In the genomic region with DNA sequence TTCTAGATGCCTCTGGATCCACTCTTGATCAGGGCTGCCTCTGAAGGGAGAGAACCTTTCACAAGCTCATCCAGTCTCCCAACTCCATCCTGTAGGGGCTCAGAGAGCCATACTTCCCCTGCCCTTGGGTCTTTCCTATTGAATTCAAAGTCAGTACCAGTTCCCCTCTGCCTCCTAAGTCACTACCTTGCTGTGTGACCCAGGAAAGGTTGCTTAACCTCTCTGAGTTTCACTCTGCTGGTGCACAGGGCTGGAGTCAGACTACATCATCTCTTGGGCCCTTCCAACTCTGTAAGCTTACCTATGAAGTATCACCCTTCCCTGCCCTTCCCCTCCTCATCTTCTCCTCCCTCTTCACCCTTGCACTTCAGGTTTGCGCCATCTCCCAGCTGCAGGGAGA, we compare ENCODE assay signal across 31 cellular contexts.
"Had no signal": no experiment of that assay in that cellular context is flagged by ENCODE, and none has a peak within 500 bp of the region (broad histone marks: within the 10 kb centered on the region; RNA-seq: fewer than 3 reads in every experiment).

No MANE protein-coding gene starts in this region.

- FAIRE-seq: astrocyte, RCC 7860 had no signal

- ATAC-seq: activated CD8-positive, alpha-beta memory T cell treated with anti-CD3 and anti-CD28 coated beads, Interleukin-2, amount 10 ng/mL, durations not matched to agents 7 days and 5 days; body of pancreas had no signal

- H3K36me3 ChIP-seq: adrenal gland, breast epithelium, WERI-Rb-1 had no signal

- H3K27ac ChIP-seq: adrenal gland, body of pancreas, breast epithelium, coronary artery, PC-9, RWPE1, WERI-Rb-1 had no signal

- H3K4me2 ChIP-seq: PC-9 had no signal

- H3K4me1 ChIP-seq: breast epithelium had no signal

- H2AFZ ChIP-seq: PC-9 had no signal

- H3K4me3 ChIP-seq: adrenal gland, body of pancreas, breast epithelium, coronary artery, PC-9 had no signal

- H3K9me3 ChIP-seq: adrenal gland, body of pancreas, breast epithelium had no signal

- H3K27me3 ChIP-seq: adrenal gland, body of pancreas, breast epithelium had no signal

- DNase-seq: activated CD4-positive, alpha-beta memory T cell treated with anti-CD3 and anti-CD28 coated beads, Interleukin-2, amount 10 ng/mL, durations not matched to agents 7 days and 5 days; activated CD4-positive, alpha-beta T cell treated with anti-CD3 and anti-CD28 coated beads for 1 hour; activated CD4-positive, alpha-beta T cell treated with anti-CD3 and anti-CD28 coated beads for 48 hours; activated CD4-positive, CD25-positive, alpha-beta regulatory T cell; activated CD8-positive, alpha-beta memory T cell treated with anti-CD3 and anti-CD28 coated beads for 24 hours; activated CD8-positive, alpha-beta memory T cell treated with anti-CD3 and anti-CD28 coated beads, Interleukin-2, amount 10 ng/mL, durations not matched to agents 7 days and 5 days; activated CD8-positive, alpha-beta memory T cell treated with anti-CD3 and anti-CD28 coated beads, Interleukin-2, amount 50 U/mL, for 48 hours; activated effector memory CD4-positive, alpha-beta T cell treated with Interleukin-2 at 50 U/mL for 16 hours; activated naive CD4-positive, alpha-beta T cell treated with anti-CD3 and anti-CD28 coated beads, Interleukin-2, amount 50 U/mL, for 16 hours; activated T-cell treated with anti-CD3 and anti-CD28 coated beads, Interleukin-2, amount 50 U/mL, for 48 hours; adrenal gland; body of pancreas; NCI-H1048; NCI-H1105 treated with DMSO at 0.1 percent for 48 hours; NCI-H1436; NCI-H1694; NCI-H1930; NCI-H2081 treated with DMSO at 0.1 percent for 48 hours; NCI-H2171 treated with DMSO at 0.1 percent for 48 hours; NCI-H2227 treated with DMSO at 0.1 percent for 48 hours; NCI-H446 treated with DMSO at 0.1 percent for 48 hours; NCI-H524 treated with DMSO at 0.1 percent for 48 hours; PC-9; Right ventricle myocardium superior; T1000; WERI-Rb-1 had no signal
